Comparison of ENCODE assay signal across 8 cellular contexts in the genomic region with DNA sequence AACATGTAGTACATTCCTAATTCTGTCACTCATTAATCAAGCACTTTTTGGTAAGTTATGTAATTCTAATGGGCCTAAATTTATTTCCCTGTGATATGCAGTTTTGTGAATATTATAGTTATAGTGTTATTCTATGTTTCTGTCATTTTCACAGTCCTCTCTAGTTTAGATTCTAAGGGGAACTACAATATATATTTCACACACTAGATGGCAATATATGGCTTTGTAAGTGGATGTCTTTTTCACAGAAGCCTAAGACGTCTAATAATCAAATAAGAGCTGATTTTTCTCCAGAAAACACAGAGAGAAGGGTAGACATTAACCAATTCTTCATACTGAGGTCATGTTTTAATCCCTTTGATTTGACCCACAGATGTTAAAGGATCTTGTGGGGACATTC. TPM values are rescaled to one million over a fixed set of nuclear protein-coding genes. Genes with fewer than 3 reads are reported as not detected.
DNase-seq lines count a peak whose midpoint lies in the region; ATAC-seq, FAIRE-seq and TF ChIP-seq lines count a peak whose summit lies in the region.

No MANE protein-coding gene starts in this region.

- H3K9ac ChIP-seq in HepG2 (ENCODE audit: insufficient read depth, low read depth, low read length) = no peak overlapping the region

- no peaks in the 10 kb centered on the region for H3K36me3 Mint-ChIP-seq in activated CD8-positive, alpha-beta T cell treated with anti-CD3 and anti-CD28 coated beads for 36 hours (ENCODE audit: low read depth)

- TF ChIP-seq EP300 in HepG2 (IDR thresholded peaks at IDR 0.05; ENCODE audit: low read depth in 2 of 2, low read length in 2 of 2) (no peak), HepG2 (CRISPR knock-in tag; IDR thresholded peaks at IDR 0.05; ENCODE audit: borderline replicate concordance) (no peak)

- POLR2A ChIA-PET in activated CD8-positive, alpha-beta T cell treated with anti-CD3 and anti-CD28 coated beads for 36 hours (lab: Charles Lee) = no interaction called here
- POLR2A ChIA-PET in HepG2 (lab: Yijun Ruan, JAX) = no interaction called here

- no peak for ATAC-seq in activated CD8-positive, alpha-beta T cell treated with anti-CD3 and anti-CD28 coated beads for 36 hours
- 0 out of 3 replicates have a peak, but pooled peaks have one; percentile 51 for ATAC-seq in HepG2
- ATAC-seq in HG03457 (IDR thresholded peaks at IDR 0.05; ENCODE audit: unreplicated experiment) = no peak
- no peak for ATAC-seq in HG03135 (IDR thresholded peaks at IDR 0.05; ENCODE audit: unreplicated experiment)

- no peak for TF ChIP-seq POLR2A in HepG2 (IDR thresholded peaks at IDR 0.05; ENCODE audit: insufficient read depth in 1 of 2, low read depth in 2 of 2, low read length in 2 of 2)

- no peak for TF ChIP-seq RAD21 in HepG2 (CRISPR knock-in tag; IDR thresholded peaks at IDR 0.05)

- H3K4me3 ChIP-seq in HepG2 (replicated peaks in 1 of 3; ENCODE audit: insufficient read depth in 1 of 3, low read depth in 2 of 3, low read length in 3 of 3) = no peak overlapping the region

- no peak overlapping the region for H3K27ac ChIP-seq in HepG2 (ENCODE audit: extremely low read length, insufficient read depth, low read length)

- H3K9me3 ChIP-seq in HepG2 (ENCODE audit: low read length) = no peaks in the 10 kb centered on the region

- no peak overlapping the region for H3K4me3 Mint-ChIP-seq in activated CD8-positive, alpha-beta T cell treated with anti-CD3 and anti-CD28 coated beads for 36 hours

- TF ChIP-seq CTCF in activated CD8-positive, alpha-beta T cell treated with anti-CD3 and anti-CD28 coated beads for 36 hours (IDR thresholded peaks at IDR 0.05) = peak; percentile 53
- TF ChIP-seq CTCF in HepG2 (CRISPR knock-in tag; IDR thresholded peaks at IDR 0.05) = no peak

- H3K4me1 Mint-ChIP-seq in activated CD8-positive, alpha-beta T cell treated with anti-CD3 and anti-CD28 coated beads for 36 hours (ENCODE audit: low read depth) = peaks cover 3% of the 10 kb centered on the region

- 0% methylated on average over 1 of the region's 1 CpG for WGBS in HepG2 (ENCODE audit: low lambda C conversion rate)

- no peaks in the 10 kb centered on the region for H3K27me3 Mint-ChIP-seq in activated CD8-positive, alpha-beta T cell treated with anti-CD3 and anti-CD28 coated beads for 36 hours

- no peaks in the 10 kb centered on the region; a peak in 1 of 5 replicates for H3K27me3 ChIP-seq in HepG2 (ENCODE audit: control insufficient read depth in 1 of 2, insufficient read depth in 2 of 2, low read length in 2 of 2)

- in situ Hi-C loops in HepG2 (cut with HindIII; ENCODE audit: extremely low pct_ligation_motif_present, low pct_unique_long_range_greater_than_20kb) = no loop called here

- no peaks in the 10 kb centered on the region for H3K36me3 ChIP-seq in HepG2 (replicated peaks in 1 of 2; ENCODE audit: control insufficient read depth in 1 of 2, insufficient read depth in 2 of 2, low read length in 2 of 2)

- no peak overlapping the region for H2AFZ ChIP-seq in HepG2 (ENCODE audit: low read length)

- H3K4me1 ChIP-seq in HepG2 (ENCODE audit: insufficient read depth, low read length) = no peaks in the 10 kb centered on the region

- no peak overlapping the region for H3K27ac Mint-ChIP-seq in activated CD8-positive, alpha-beta T cell treated with anti-CD3 and anti-CD28 coated beads for 36 hours

- DNase-seq in EL = peak; percentile 41
- peak; percentile 12 for DNase-seq in KG1 (lab: John Stamatoyannopoulos, UW)
- no peak for DNase-seq in activated CD8-positive, alpha-beta T cell treated with anti-CD3 and anti-CD28 coated beads for 36 hours
- DNase-seq in HepG2 (ENCODE audit: low spot score) = no peak
- no peak for DNase-seq in effector CD4-positive, alpha-beta T cell
- no peak for DNase-seq in activated effector memory CD4-positive, alpha-beta T cell treated with Interleukin-2 at 50 U/mL for 16 hours

- no peaks in the 10 kb centered on the region for H3K79me2 ChIP-seq in HepG2 (ENCODE audit: insufficient read depth, low read length)

- intact Hi-C loops in activated CD8-positive, alpha-beta T cell treated with anti-CD3 and anti-CD28 coated beads for 36 hours (cut with micrococcal nuclease) = loop anchor here (10.0 kb wide), 1 partner anchor 250 kb away; no protein-coding TSS in a partner anchor
- intact Hi-C loops in HepG2 (cut with micrococcal nuclease; ENCODE audit: unreplicated experiment) = loop anchor here (1.0 kb wide), 1 partner anchor 245 kb away; no protein-coding TSS in a partner anchor

- H4K20me1 ChIP-seq in HepG2 (ENCODE audit: insufficient read depth, low read length) = no peaks in the 10 kb centered on the region

- BruUV-seq in HepG2 (replicated peaks; lab: Mats Ljungman, UMichigan) = no TSS peak

- no peak for FAIRE-seq in HepG2 (lab: Jason Lieb, UNC)

- H3K4me2 ChIP-seq in HepG2 (ENCODE audit: low read depth, low read length) = no peak overlapping the region

- no peaks in the 10 kb centered on the region for H3K9me3 Mint-ChIP-seq in activated CD8-positive, alpha-beta T cell treated with anti-CD3 and anti-CD28 coated beads for 36 hours

- CTCF ChIA-PET in activated CD8-positive, alpha-beta T cell treated with anti-CD3 and anti-CD28 coated beads for 36 hours (lab: Charles Lee) = interaction anchor here (0.6 to 4.1 kb wide), 20 partner anchors 9 to 714 kb away, joined by 3 to 15 read pairs (median 4); partner anchors contain the start of gene RNLS
- CTCF ChIA-PET in HepG2 (lab: Yijun Ruan, JAX; ENCODE audit: low intra/inter-chr PET ratio, low total read pairs) = interaction anchor here (0.6 kb wide), 1 partner anchor 227 kb away, joined by 3 read pairs; no protein-coding TSS in a partner anchor

TF ChIP-seq in HepG2, 621 proteins besides CTCF, POLR2A, EP300 and RAD21:
- TF ChIP-seq STAG1 (CRISPR knock-in tag; IDR thresholded peaks at IDR 0.05) = peak; percentile 37
- TF ChIP-seq FOXO4 (CRISPR knock-in tag; conservative IDR thresholded peaks at IDR 0.05) = no peak

RNA-seq across cellular contexts. Expression of gene RNLS, which starts 18.0 kb away (rescaled TPM):
- total RNA-seq in activated CD8-positive, alpha-beta T cell treated with anti-CD3 and anti-CD28 coated beads for 36 hours = 1 to 10 TPM; 4.5 TPM
- total RNA-seq in HepG2 (2016; rRNA removed; fragmentation: Illumina TruSeq; extraction: Trizol) = not detected in 2 replicates
- not detected in 2 replicates for total RNA-seq in HepG2 (2016; cell fraction: cytosol; rRNA removed; fragmentation: Illumina TruSeq; extraction: Trizol; ENCODE audit: low read depth)
- total RNA-seq in HepG2 (2016; cell fraction: insoluble cytoplasmic fraction; rRNA removed; fragmentation: Illumina TruSeq; extraction: Trizol) = not detected in 2 replicates
- total RNA-seq in HepG2 (2016; cell fraction: membrane; rRNA removed; fragmentation: Illumina TruSeq; extraction: Trizol) = not detected in 2 replicates
- total RNA-seq in HepG2 (2016; cell fraction: nucleus; rRNA removed; fragmentation: Illumina TruSeq; extraction: Trizol) = not detected in 2 replicates
- polyA plus RNA-seq in HepG2 (2011; rRNA removed) = not detected in 2 replicates
- not detected in 2 replicates for polyA plus RNA-seq in HepG2 (2011; cell fraction: cytosol; rRNA removed)
- polyA plus RNA-seq in HepG2 (2011; cell fraction: nucleus; rRNA removed) = not detected in 2 replicates
- polyA plus RNA-seq in HepG2 (2012) = not detected in 2 replicates
- polyA plus RNA-seq in HepG2 (2016; cell fraction: cytosol; fragmentation: Illumina TruSeq; extraction: Trizol; ENCODE audit: low read depth) = not detected in 2 replicates
- not detected in 2 replicates for polyA plus RNA-seq in HepG2 (2016; cell fraction: insoluble cytoplasmic fraction; fragmentation: Illumina TruSeq; extraction: Trizol; ENCODE audit: low read depth)
- polyA plus RNA-seq in HepG2 (2016; cell fraction: membrane; fragmentation: Illumina TruSeq; extraction: Trizol; ENCODE audit: low read depth) = not detected in 2 replicates
- polyA plus RNA-seq in HepG2 (2016; cell fraction: nucleus; fragmentation: Illumina TruSeq; extraction: Trizol; ENCODE audit: insufficient read depth, low read depth) = not detected in 2 replicates
- not detected in 2 replicates for polyA minus RNA-seq in HepG2 (2011; rRNA and poly(A)+ RNA removed; ENCODE audit: low replicate concordance)
- polyA minus RNA-seq in HepG2 (2011; cell fraction: cytosol; rRNA and poly(A)+ RNA removed) = not detected in 2 replicates
- polyA minus RNA-seq in HepG2 (2011; cell fraction: nucleus; rRNA and poly(A)+ RNA removed) = not detected in 2 replicates

RNA-seq across cellular contexts. Expression of gene LIPJ, which starts 21.5 kb away (rescaled TPM):
- total RNA-seq in activated CD8-positive, alpha-beta T cell treated with anti-CD3 and anti-CD28 coated beads for 36 hours = not detected
- not detected in 2 replicates for total RNA-seq in HepG2 (2016; rRNA removed; fragmentation: Illumina TruSeq; extraction: Trizol)
- total RNA-seq in HepG2 (2016; cell fraction: cytosol; rRNA removed; fragmentation: Illumina TruSeq; extraction: Trizol; ENCODE audit: low read depth) = not detected in 2 replicates
- total RNA-seq in HepG2 (2016; cell fraction: insoluble cytoplasmic fraction; rRNA removed; fragmentation: Illumina TruSeq; extraction: Trizol) = not detected in 2 replicates
- not detected in 2 replicates for total RNA-seq in HepG2 (2016; cell fraction: membrane; rRNA removed; fragmentation: Illumina TruSeq; extraction: Trizol)
- not detected in 2 replicates for total RNA-seq in HepG2 (2016; cell fraction: nucleus; rRNA removed; fragmentation: Illumina TruSeq; extraction: Trizol)
- polyA plus RNA-seq in HepG2 (2011; rRNA removed) = not detected in 2 replicates
- not detected in 2 replicates for polyA plus RNA-seq in HepG2 (2011; cell fraction: cytosol; rRNA removed)
- polyA plus RNA-seq in HepG2 (2011; cell fraction: nucleus; rRNA removed) = not detected in 2 replicates
- polyA plus RNA-seq in HepG2 (2012) = not detected in 2 replicates
- not detected in 2 replicates for polyA plus RNA-seq in HepG2 (2016; cell fraction: cytosol; fragmentation: Illumina TruSeq; extraction: Trizol; ENCODE audit: low read depth)
- polyA plus RNA-seq in HepG2 (2016; cell fraction: insoluble cytoplasmic fraction; fragmentation: Illumina TruSeq; extraction: Trizol; ENCODE audit: low read depth) = not detected in 2 replicates
- not detected in 2 replicates for polyA plus RNA-seq in HepG2 (2016; cell fraction: membrane; fragmentation: Illumina TruSeq; extraction: Trizol; ENCODE audit: low read depth)
- not detected in 2 replicates for polyA plus RNA-seq in HepG2 (2016; cell fraction: nucleus; fragmentation: Illumina TruSeq; extraction: Trizol; ENCODE audit: insufficient read depth, low read depth)
- not detected in 2 replicates for polyA minus RNA-seq in HepG2 (2011; rRNA and poly(A)+ RNA removed; ENCODE audit: low replicate concordance)
- not detected in 2 replicates for polyA minus RNA-seq in HepG2 (2011; cell fraction: cytosol; rRNA and poly(A)+ RNA removed)
- not detected in 2 replicates for polyA minus RNA-seq in HepG2 (2011; cell fraction: nucleus; rRNA and poly(A)+ RNA removed)

Comparison
In these comparisons a context has a peak if more than half of its experiments do, and no peak if none do; other contexts are left out.
1. DNase-seq: peak in EL (single experiment) and KG1 (single experiment); none in activated CD8-positive, alpha-beta T cell treated with anti-CD3 and anti-CD28 coated beads for 36 hours (single experiment), HepG2 (single experiment), effector CD4-positive, alpha-beta T cell (single experiment) and activated effector memory CD4-positive, alpha-beta T cell treated with Interleukin-2 at 50 U/mL for 16 hours (single experiment).